ENCODE assay signal across 9 cellular contexts in the genomic region with DNA sequence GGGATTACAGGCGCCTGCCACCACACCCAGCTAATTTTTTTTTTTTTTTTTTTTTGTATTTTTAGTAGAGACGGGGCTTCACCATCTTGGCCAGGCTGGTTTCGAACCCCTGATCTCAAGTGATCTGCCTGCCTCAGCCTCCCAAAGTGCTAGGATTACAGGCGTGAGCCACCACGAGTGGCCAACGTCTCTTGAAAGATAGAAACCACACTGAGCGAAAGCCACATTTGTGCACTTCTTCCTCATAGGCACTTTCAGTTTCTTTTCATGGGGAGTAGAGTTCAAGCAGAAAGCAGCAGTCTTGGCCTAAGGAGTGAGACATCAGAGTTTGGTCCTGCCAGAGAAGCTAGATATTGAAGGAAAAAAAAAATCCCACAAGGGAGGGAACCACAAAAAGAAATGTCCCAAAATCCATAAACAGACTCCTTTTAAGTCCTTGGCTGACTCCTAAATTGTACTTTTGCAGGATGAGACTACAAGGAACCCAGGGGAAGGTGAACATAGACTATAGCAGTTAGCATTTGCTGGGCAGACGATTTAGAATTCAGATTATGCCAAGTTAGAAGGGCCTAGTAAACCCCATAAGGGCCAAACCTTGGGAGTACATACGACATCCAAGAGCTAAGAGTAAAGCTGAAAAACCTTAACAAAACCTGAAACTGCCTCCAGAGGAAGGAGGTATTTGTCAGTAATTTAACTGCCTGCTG. TPM values are rescaled to one million over a fixed set of nuclear protein-coding genes. Genes with fewer than 3 reads are reported as not detected.
DNase-seq lines count a peak whose midpoint lies in the region; ATAC-seq and TF ChIP-seq lines count a peak whose summit lies in the region.
"Had no signal": no experiment of that assay in that cellular context is flagged by ENCODE, and none has a peak within 500 bp of the region (broad histone marks: within the 10 kb centered on the region; RNA-seq: fewer than 3 reads in every experiment).

No MANE protein-coding gene starts in this region.

- H3K4me3 Mint-ChIP-seq in activated CD8-positive, alpha-beta T cell treated with anti-CD3 and anti-CD28 coated beads, Interleukin-2, amount 10 ng/mL, durations not matched to agents 7 days and 5 days: no peak overlapping the region
- peak overlapping the region in 7 of 8 donors; percentile 17 to 82 (median 74) for H3K4me3 Mint-ChIP-seq in naive B cell

- no peak overlapping the region for H3K4me3 ChIP-seq in dorsolateral prefrontal cortex
- H3K4me3 ChIP-seq in effector memory CD4-positive, alpha-beta T cell (ENCODE audit: insufficient read depth, low read depth, low read length, poor library complexity, severe bottlenecking): no peak overlapping the region

- H3K9me3 Mint-ChIP-seq in activated CD8-positive, alpha-beta T cell treated with anti-CD3 and anti-CD28 coated beads, Interleukin-2, amount 10 ng/mL, durations not matched to agents 7 days and 5 days (ENCODE audit: insufficient read depth): peaks cover 7% of the 10 kb centered on the region
- H3K9me3 Mint-ChIP-seq in naive B cell: peaks cover 0 to 1% (median 0%) of the 10 kb centered on the region in 7 donors

- no peaks in the 10 kb centered on the region for H3K27me3 ChIP-seq in dorsolateral prefrontal cortex
- no peaks in the 10 kb centered on the region for H3K27me3 ChIP-seq in effector memory CD4-positive, alpha-beta T cell (replicated peaks; ENCODE audit: control insufficient read depth, insufficient read depth, low read length, poor library complexity, severe bottlenecking)

- POLR2A ChIA-PET in activated CD8-positive, alpha-beta T cell treated with anti-CD3 and anti-CD28 coated beads, Interleukin-2, amount 10 ng/mL, durations not matched to agents 7 days and 5 days (lab: Charles Lee): interaction anchor here (0.6 to 0.9 kb wide), 3 partner anchors 10 to 99 kb away, joined by 3 to 4 read pairs (median 3); no protein-coding TSS in a partner anchor

- TF ChIP-seq CTCF in dorsolateral prefrontal cortex (IDR thresholded peaks at IDR 0.05 in 54 of 56, conservative IDR thresholded peaks at IDR 0.05 in 2 of 56; ENCODE audit: low read depth in 1 of 56, partially characterized antibody in 56 of 56): no peak

- H3K9me3 ChIP-seq in effector memory CD4-positive, alpha-beta T cell (ENCODE audit: control insufficient read depth, low read length): no peaks in the 10 kb centered on the region

- no peaks in the 10 kb centered on the region for H3K36me3 ChIP-seq in effector memory CD4-positive, alpha-beta T cell (ENCODE audit: control insufficient read depth, insufficient read depth, low read length)

- CTCF ChIA-PET in activated CD8-positive, alpha-beta T cell treated with anti-CD3 and anti-CD28 coated beads, Interleukin-2, amount 10 ng/mL, durations not matched to agents 7 days and 5 days (lab: Charles Lee): interaction anchor here (0.9 to 2.4 kb wide), 7 partner anchors 9 to 82 kb away, joined by 3 to 11 read pairs (median 4); no protein-coding TSS in a partner anchor

- peaks cover 19% of the 10 kb centered on the region for H3K4me1 Mint-ChIP-seq in activated CD8-positive, alpha-beta T cell treated with anti-CD3 and anti-CD28 coated beads, Interleukin-2, amount 10 ng/mL, durations not matched to agents 7 days and 5 days (ENCODE audit: low read depth)
- H3K4me1 Mint-ChIP-seq in naive B cell: peaks cover 12 to 19% (median 14%) of the 10 kb centered on the region in 3 donors

- DNase-seq in activated CD8-positive, alpha-beta T cell treated with anti-CD3 and anti-CD28 coated beads, Interleukin-2, amount 10 ng/mL, durations not matched to agents 7 days and 5 days: peak; percentile 73
- DNase-seq in naive B cell (peak; percentile 46), C1 segment of cervical spinal cord (lab: John Stamatoyannopoulos, UW) (no peak), dorsolateral prefrontal cortex (no peak), SW480 (ENCODE audit: low spot score) (no peak)
- no peak for DNase-seq in effector memory CD4-positive, alpha-beta T cell

- no peaks in the 10 kb centered on the region for H3K4me1 ChIP-seq in effector memory CD4-positive, alpha-beta T cell (ENCODE audit: control insufficient read depth, insufficient read depth, low read length, poor library complexity, severe bottlenecking)

- peak overlapping the region in 2 of 59 donors; percentile 13 to 14 for H3K27ac ChIP-seq in dorsolateral prefrontal cortex
- no peak overlapping the region for H3K27ac ChIP-seq in effector memory CD4-positive, alpha-beta T cell (ENCODE audit: insufficient read depth, low read length, poor library complexity, severe bottlenecking)
- H3K27ac ChIP-seq: epithelial cell of prostate had no signal

- H3K27ac Mint-ChIP-seq in activated CD8-positive, alpha-beta T cell treated with anti-CD3 and anti-CD28 coated beads, Interleukin-2, amount 10 ng/mL, durations not matched to agents 7 days and 5 days: peak overlapping the region; percentile 84
- H3K27ac Mint-ChIP-seq in naive B cell: peak overlapping the region; percentile 71 to 97 (median 96)

- intact Hi-C loops in dorsolateral prefrontal cortex (cut with DNase I): no loop called here

- no peaks in the 10 kb centered on the region for H3K27me3 Mint-ChIP-seq in activated CD8-positive, alpha-beta T cell treated with anti-CD3 and anti-CD28 coated beads, Interleukin-2, amount 10 ng/mL, durations not matched to agents 7 days and 5 days (ENCODE audit: low read depth)
- no peaks in the 10 kb centered on the region for H3K27me3 Mint-ChIP-seq in naive B cell

- H3K36me3 Mint-ChIP-seq in activated CD8-positive, alpha-beta T cell treated with anti-CD3 and anti-CD28 coated beads, Interleukin-2, amount 10 ng/mL, durations not matched to agents 7 days and 5 days (ENCODE audit: low read depth): peaks cover 13% of the 10 kb centered on the region
- peaks cover 5 to 8% of the 10 kb centered on the region in 2 donors for H3K36me3 Mint-ChIP-seq in naive B cell

- ATAC-seq in GM19438 (IDR thresholded peaks at IDR 0.05; ENCODE audit: low read depth, unreplicated experiment) (peak; percentile 86), HG03280 (IDR thresholded peaks at IDR 0.05; ENCODE audit: unreplicated experiment) (peak; percentile 95), naive B cell (ENCODE audit: low read depth in 2 of 2) (peak; percentile 100)
- peak; percentile 98 for ATAC-seq in activated CD8-positive, alpha-beta T cell treated with anti-CD3 and anti-CD28 coated beads, Interleukin-2, amount 10 ng/mL, durations not matched to agents 7 days and 5 days

RNA-seq across cellular contexts. Expression of gene GLIPR2, which starts 43.9 kb away (rescaled TPM):
- total RNA-seq in activated CD8-positive, alpha-beta T cell treated with anti-CD3 and anti-CD28 coated beads, Interleukin-2, amount 10 ng/mL, durations not matched to agents 7 days and 5 days: 10 to 100 TPM; 67.8 to 73.0 TPM
- polyA plus RNA-seq in naive B cell (ENCODE audit: low read depth in 6 of 6): 10 to 100 TPM; 32.7 to 49.7 (median 48.2) TPM
- total RNA-seq in dorsolateral prefrontal cortex: 10 to 100 TPM in 75 of 120 experiments, 1 to 10 TPM in 45; 4.1 to 41.0 (median 11.6) TPM

RNA-seq across cellular contexts. Expression of gene RECK, which starts 55.9 kb away (rescaled TPM):
- 1 to 10 TPM; 5.7 to 7.3 TPM for total RNA-seq in activated CD8-positive, alpha-beta T cell treated with anti-CD3 and anti-CD28 coated beads, Interleukin-2, amount 10 ng/mL, durations not matched to agents 7 days and 5 days
- 10 to 100 TPM in 4 of 6 donors, 1 to 10 TPM in 2; 7.9 to 14.2 (median 11.2) TPM for polyA plus RNA-seq in naive B cell (ENCODE audit: low read depth in 6 of 6)
- 10 to 100 TPM in 91 of 120 experiments, 1 to 10 TPM in 29; 6.6 to 15.7 (median 11.5) TPM for total RNA-seq in dorsolateral prefrontal cortex

Comparison
In these comparisons a context has a peak if more than half of its experiments do, and no peak if none do; other contexts are left out.
1. DNase-seq: peak in activated CD8-positive, alpha-beta T cell treated with anti-CD3 and anti-CD28 coated beads, Interleukin-2, amount 10 ng/mL, durations not matched to agents 7 days and 5 days (single experiment) and naive B cell (single experiment); none in C1 segment of cervical spinal cord (0 of 14), dorsolateral prefrontal cortex (0 of 10), effector memory CD4-positive, alpha-beta T cell (0 of 3) and SW480 (single experiment).
2. Peak in every context shown above with its lines, with median percentiles within 50 percentile points of each other: ATAC-seq.